Comparison of ENCODE assay signal across 22 cellular contexts in the genomic region with DNA sequence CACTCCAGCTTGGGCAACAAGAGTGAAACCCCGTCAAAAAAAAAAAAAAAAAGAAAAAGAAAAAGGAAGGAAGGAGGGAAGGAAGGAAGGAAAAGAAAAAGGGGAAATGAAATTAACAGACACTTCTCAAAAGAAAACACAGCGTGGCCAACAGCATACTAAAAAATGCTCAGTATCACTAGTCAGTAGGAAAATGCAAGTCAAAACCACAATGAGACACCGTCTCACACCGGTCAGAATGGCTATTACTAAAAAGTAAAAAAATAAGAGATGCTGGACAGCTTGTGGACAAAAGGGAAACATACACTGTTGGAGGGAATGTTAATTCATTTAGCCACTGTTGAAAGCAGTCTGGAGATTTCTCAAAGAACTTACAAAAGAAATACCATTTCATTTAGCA.
"Had no signal": no experiment of that assay in that cellular context is flagged by ENCODE, and none has a peak within 500 bp of the region (broad histone marks: within the 10 kb centered on the region; RNA-seq: fewer than 3 reads in every experiment).

No MANE protein-coding gene starts in this region.

- H3K27ac ChIP-seq: epithelial cell of prostate, hepatocyte, pancreas, right lobe of liver, tibial nerve, uterus had no signal

- H2AFZ ChIP-seq: hepatocyte had no signal

- H3K4me3 Mint-ChIP-seq: activated CD4-positive, alpha-beta T cell treated with anti-CD3 and anti-CD28 coated beads, Interleukin-2, amount 10 ng/mL, durations not matched to agents 7 days and 5 days; activated CD8-positive, alpha-beta T cell treated with anti-CD3 and anti-CD28 coated beads, Interleukin-2, amount 10 ng/mL, durations not matched to agents 7 days and 5 days; activated naive CD8-positive, alpha-beta T cell treated with anti-CD3 and anti-CD28 coated beads, Interleukin-2, amount 10 ng/mL, durations not matched to agents 7 days and 5 days; activated T-cell treated with anti-CD3 and anti-CD28 coated beads, Interleukin-2, amount 50 U/mL, for 24 hours; endodermal cell; naive thymus-derived CD8-positive, alpha-beta T cell; stimulated activated naive CD8-positive, alpha-beta T cell treated with anti-CD3 and anti-CD28 coated beads, Interleukin-15, Interleukin-2, amounts not matched to agents 100 ng/mL and 50 ng/mL, for 24 hours had no signal

- H3K9me3 Mint-ChIP-seq: endodermal cell; stimulated activated naive CD8-positive, alpha-beta T cell treated with anti-CD3 and anti-CD28 coated beads, Interleukin-15, Interleukin-2, amounts not matched to agents 100 ng/mL and 50 ng/mL, for 24 hours had no signal

- H3K36me3 ChIP-seq: pancreas, right lobe of liver, tibial nerve, uterus had no signal

- H3K36me3 Mint-ChIP-seq: activated naive CD8-positive, alpha-beta T cell treated with anti-CD3 and anti-CD28 coated beads, Interleukin-2, amount 10 ng/mL, durations not matched to agents 7 days and 5 days; naive thymus-derived CD8-positive, alpha-beta T cell had no signal

- FAIRE-seq: pancreas, small intestine had no signal

- DNase-seq: activated CD4-positive, alpha-beta T cell treated with anti-CD3 and anti-CD28 coated beads, Interleukin-2, amount 10 ng/mL, durations not matched to agents 7 days and 5 days; activated CD8-positive, alpha-beta T cell treated with anti-CD3 and anti-CD28 coated beads, Interleukin-2, amount 10 ng/mL, durations not matched to agents 7 days and 5 days; activated naive CD4-positive, alpha-beta T cell treated with Interleukin-2 at 50 U/mL for 16 hours; activated naive CD8-positive, alpha-beta T cell treated with anti-CD3 and anti-CD28 coated beads, Interleukin-2, amount 10 ng/mL, durations not matched to agents 7 days and 5 days; activated T-cell treated with anti-CD3 and anti-CD28 coated beads, Interleukin-2, amount 50 U/mL, for 24 hours; amygdala; endodermal cell; foreskin fibroblast; mesendoderm; naive thymus-derived CD8-positive, alpha-beta T cell; pancreas; right lobe of liver; small intestine; stimulated activated CD4-positive, alpha-beta T cell treated with anti-CD3 and anti-CD28 coated beads, Interleukin-15, amount 100 ng/mL, for 24 hours; stimulated activated CD4-positive, alpha-beta T cell treated with anti-CD3 and anti-CD28 coated beads, Interleukin-2, amount 100 ng/mL, for 48 hours; uterus had no signal

- H3K79me2 ChIP-seq: hepatocyte had no signal

- H3K4me2 ChIP-seq: hepatocyte had no signal

- ATAC-seq: activated CD4-positive, CD25-positive, alpha-beta regulatory T cell treated with anti-CD3 and anti-CD28 coated beads, Interleukin-2, amount 50 U/mL, for 24 hours; activated CD8-positive, alpha-beta T cell treated with anti-CD3 and anti-CD28 coated beads, Interleukin-2, amount 10 ng/mL, durations not matched to agents 7 days and 5 days; naive thymus-derived CD8-positive, alpha-beta T cell; pancreas; right lobe of liver had no signal

- H3K4me1 ChIP-seq: pancreas, right lobe of liver, tibial nerve, uterus had no signal

- H3K27me3 ChIP-seq: hepatocyte, pancreas, right lobe of liver, tibial nerve, uterus had no signal

- H3K27ac Mint-ChIP-seq: activated CD4-positive, alpha-beta T cell treated with anti-CD3 and anti-CD28 coated beads, Interleukin-2, amount 10 ng/mL, durations not matched to agents 7 days and 5 days; activated CD8-positive, alpha-beta T cell treated with anti-CD3 and anti-CD28 coated beads, Interleukin-2, amount 10 ng/mL, durations not matched to agents 7 days and 5 days; activated naive CD8-positive, alpha-beta T cell treated with anti-CD3 and anti-CD28 coated beads, Interleukin-2, amount 10 ng/mL, durations not matched to agents 7 days and 5 days; activated T-cell treated with anti-CD3 and anti-CD28 coated beads, Interleukin-2, amount 50 U/mL, for 24 hours; activated T-helper 2 cell treated with anti-CD3 and anti-CD28 coated beads, Interferon-gamma antibody, Interleukin-2, Interleukin-4, amounts not matched to agents 10 μg/mL and 5 μg/mL and 100 μg/mL, durations not matched to agents 14 hours and 24 hours and 36 hours; endodermal cell; stimulated activated naive CD8-positive, alpha-beta T cell treated with anti-CD3 and anti-CD28 coated beads, Interleukin-15, Interleukin-2, amounts not matched to agents 100 ng/mL and 50 ng/mL, for 24 hours had no signal

- H3K27me3 Mint-ChIP-seq: activated CD4-positive, alpha-beta T cell treated with anti-CD3 and anti-CD28 coated beads, Interleukin-2, amount 10 ng/mL, durations not matched to agents 7 days and 5 days; activated naive CD8-positive, alpha-beta T cell treated with anti-CD3 and anti-CD28 coated beads, Interleukin-2, amount 10 ng/mL, durations not matched to agents 7 days and 5 days; activated T-cell treated with anti-CD3 and anti-CD28 coated beads, Interleukin-2, amount 50 U/mL, for 24 hours; naive thymus-derived CD8-positive, alpha-beta T cell; stimulated activated naive CD8-positive, alpha-beta T cell treated with anti-CD3 and anti-CD28 coated beads, Interleukin-15, Interleukin-2, amounts not matched to agents 100 ng/mL and 50 ng/mL, for 24 hours had no signal

- H3K4me1 Mint-ChIP-seq: activated CD4-positive, alpha-beta T cell treated with anti-CD3 and anti-CD28 coated beads, Interleukin-2, amount 10 ng/mL, durations not matched to agents 7 days and 5 days; activated naive CD8-positive, alpha-beta T cell treated with anti-CD3 and anti-CD28 coated beads, Interleukin-2, amount 10 ng/mL, durations not matched to agents 7 days and 5 days; endodermal cell; naive thymus-derived CD8-positive, alpha-beta T cell had no signal

- H3K4me3 ChIP-seq: hepatocyte, pancreas, right lobe of liver, tibial nerve, uterus had no signal
